In the genomic region with DNA sequence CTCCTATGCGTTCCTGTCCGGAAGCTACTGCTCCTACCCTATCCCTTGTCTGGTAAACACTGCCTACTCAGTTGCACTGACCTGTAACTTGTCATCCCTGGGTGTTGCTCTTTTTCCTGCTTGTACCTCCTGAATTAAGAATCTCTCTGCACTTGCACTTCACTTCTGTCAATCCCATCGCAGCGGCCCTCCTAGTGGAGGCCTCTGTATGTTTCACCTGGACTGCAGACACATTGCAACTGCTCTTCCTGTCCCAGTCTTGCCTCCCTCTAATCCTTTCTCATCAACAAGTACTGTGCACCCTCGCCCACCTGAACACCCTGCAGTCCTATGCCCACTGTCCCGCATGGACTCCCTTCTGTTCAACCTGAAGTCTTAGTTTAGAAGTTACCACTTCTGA, we compare ENCODE assay signal across 1 cellular context.
A peak's percentile ranks its signal among the peaks of the same experiment; 100 is the strongest.
TF ChIP-seq lines count a peak whose summit lies in the region.

No MANE protein-coding gene starts in this region.

TF ChIP-seq in HepG2, 621 proteins besides CTCF, POLR2A, EP300 and RAD21:
- TF ChIP-seq RBM22 (optimal IDR thresholded peaks at IDR 0.05; ENCODE audit: low read length) (peak; percentile 28), POLR2G (IDR thresholded peaks at IDR 0.05; ENCODE audit: low read depth, low read length) (peak; percentile 70), STAT5B (CRISPR knock-in tag; IDR thresholded peaks at IDR 0.05) (no peak), NAIF1 (CRISPR knock-in tag; IDR thresholded peaks at IDR 0.05; ENCODE audit: borderline replicate concordance) (no peak), SSRP1 (CRISPR knock-in tag; IDR thresholded peaks at IDR 0.05) (0 out of 2 replicates have a peak, but pooled peaks have one; percentile 64), AKAP8 (CRISPR knock-in tag; IDR thresholded peaks at IDR 0.05) (0 out of 2 replicates have a peak, but pooled peaks have one; percentile 32), PAF1 (CRISPR knock-in tag; IDR thresholded peaks at IDR 0.05) (0 out of 2 replicates have a peak, but pooled peaks have one; percentile 51)
- TF ChIP-seq, protein P1, sequence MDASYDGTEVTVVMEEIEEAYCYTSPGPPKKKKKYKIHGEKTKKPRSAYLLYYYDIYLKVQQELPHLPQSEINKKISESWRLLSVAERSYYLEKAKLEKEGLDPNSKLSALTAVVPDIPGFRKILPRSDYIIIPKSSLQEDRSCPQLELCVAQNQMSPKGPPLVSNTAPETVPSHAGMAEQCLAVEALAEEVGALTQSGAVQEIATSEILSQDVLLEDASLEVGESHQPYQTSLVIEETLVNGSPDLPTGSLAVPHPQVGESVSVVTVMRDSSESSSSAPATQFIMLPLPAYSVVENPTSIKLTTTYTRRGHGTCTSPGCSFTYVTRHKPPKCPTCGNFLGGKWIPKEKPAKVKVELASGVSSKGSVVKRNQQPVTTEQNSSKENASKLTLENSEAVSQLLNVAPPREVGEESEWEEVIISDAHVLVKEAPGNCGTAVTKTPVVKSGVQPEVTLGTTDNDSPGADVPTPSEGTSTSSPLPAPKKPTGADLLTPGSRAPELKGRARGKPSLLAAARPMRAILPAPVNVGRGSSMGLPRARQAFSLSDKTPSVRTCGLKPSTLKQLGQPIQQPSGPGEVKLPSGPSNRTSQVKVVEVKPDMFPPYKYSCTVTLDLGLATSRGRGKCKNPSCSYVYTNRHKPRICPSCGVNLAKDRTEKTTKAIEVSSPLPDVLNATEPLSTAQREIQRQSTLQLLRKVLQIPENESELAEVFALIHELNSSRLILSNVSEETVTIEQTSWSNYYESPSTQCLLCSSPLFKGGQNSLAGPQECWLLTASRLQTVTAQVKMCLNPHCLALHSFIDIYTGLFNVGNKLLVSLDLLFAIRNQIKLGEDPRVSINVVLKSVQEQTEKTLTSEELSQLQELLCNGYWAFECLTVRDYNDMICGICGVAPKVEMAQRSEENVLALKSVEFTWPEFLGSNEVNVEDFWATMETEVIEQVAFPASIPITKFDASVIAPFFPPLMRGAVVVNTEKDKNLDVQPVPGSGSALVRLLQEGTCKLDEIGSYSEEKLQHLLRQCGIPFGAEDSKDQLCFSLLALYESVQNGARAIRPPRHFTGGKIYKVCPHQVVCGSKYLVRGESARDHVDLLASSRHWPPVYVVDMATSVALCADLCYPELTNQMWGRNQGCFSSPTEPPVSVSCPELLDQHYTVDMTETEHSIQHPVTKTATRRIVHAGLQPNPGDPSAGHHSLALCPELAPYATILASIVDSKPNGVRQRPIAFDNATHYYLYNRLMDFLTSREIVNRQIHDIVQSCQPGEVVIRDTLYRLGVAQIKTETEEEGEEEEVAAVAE (CRISPR knock-in tag; IDR thresholded peaks at IDR 0.05; ENCODE audit: borderline replicate concordance) = no peak
